Comparison of ENCODE assay signal across 1 cellular context in the genomic region with DNA sequence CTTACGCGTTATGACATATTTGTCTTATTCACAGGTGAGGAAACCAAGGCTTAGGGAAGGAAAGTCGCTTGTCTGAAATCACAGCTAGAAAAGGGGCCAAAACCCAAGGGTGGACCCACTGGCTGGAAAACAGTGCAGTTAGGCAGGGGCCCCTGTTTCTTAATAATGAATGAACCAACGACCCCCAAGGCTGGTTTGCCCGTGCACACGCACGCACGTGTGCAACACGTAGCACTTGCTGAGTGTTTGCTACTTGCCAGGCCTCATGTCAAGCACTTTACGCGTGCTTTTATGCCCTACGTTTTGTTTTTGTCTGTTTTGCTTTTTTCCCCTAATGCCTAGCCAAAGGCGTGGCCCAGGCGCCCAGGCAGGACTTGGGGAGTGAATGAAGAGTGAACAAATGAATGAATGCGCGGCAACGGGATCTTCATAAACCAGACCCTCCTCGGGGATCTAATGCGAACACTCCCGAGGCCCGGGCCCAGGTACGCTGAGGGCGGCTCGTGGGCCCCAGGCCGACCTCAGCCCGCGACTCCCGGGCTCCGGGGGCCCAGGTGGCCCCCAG.
A peak's percentile ranks its signal among the peaks of the same experiment; 100 is the strongest.
TF ChIP-seq lines count a peak whose summit lies in the region.

No MANE protein-coding gene starts in this region.

TF ChIP-seq in K562, 482 proteins besides CTCF, POLR2A, EP300 and RAD21 (continued from another document and continues in another):
- TF ChIP-seq, protein P1, sequence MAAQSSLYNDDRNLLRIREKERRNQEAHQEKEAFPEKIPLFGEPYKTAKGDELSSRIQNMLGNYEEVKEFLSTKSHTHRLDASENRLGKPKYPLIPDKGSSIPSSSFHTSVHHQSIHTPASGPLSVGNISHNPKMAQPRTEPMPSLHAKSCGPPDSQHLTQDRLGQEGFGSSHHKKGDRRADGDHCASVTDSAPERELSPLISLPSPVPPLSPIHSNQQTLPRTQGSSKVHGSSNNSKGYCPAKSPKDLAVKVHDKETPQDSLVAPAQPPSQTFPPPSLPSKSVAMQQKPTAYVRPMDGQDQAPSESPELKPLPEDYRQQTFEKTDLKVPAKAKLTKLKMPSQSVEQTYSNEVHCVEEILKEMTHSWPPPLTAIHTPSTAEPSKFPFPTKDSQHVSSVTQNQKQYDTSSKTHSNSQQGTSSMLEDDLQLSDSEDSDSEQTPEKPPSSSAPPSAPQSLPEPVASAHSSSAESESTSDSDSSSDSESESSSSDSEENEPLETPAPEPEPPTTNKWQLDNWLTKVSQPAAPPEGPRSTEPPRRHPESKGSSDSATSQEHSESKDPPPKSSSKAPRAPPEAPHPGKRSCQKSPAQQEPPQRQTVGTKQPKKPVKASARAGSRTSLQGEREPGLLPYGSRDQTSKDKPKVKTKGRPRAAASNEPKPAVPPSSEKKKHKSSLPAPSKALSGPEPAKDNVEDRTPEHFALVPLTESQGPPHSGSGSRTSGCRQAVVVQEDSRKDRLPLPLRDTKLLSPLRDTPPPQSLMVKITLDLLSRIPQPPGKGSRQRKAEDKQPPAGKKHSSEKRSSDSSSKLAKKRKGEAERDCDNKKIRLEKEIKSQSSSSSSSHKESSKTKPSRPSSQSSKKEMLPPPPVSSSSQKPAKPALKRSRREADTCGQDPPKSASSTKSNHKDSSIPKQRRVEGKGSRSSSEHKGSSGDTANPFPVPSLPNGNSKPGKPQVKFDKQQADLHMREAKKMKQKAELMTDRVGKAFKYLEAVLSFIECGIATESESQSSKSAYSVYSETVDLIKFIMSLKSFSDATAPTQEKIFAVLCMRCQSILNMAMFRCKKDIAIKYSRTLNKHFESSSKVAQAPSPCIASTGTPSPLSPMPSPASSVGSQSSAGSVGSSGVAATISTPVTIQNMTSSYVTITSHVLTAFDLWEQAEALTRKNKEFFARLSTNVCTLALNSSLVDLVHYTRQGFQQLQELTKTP (IDR thresholded peaks at IDR 0.05; ENCODE audit: low read depth in 1 of 2, partially characterized antibody in 2 of 2) = no peak
- TF ChIP-seq, protein P2, sequence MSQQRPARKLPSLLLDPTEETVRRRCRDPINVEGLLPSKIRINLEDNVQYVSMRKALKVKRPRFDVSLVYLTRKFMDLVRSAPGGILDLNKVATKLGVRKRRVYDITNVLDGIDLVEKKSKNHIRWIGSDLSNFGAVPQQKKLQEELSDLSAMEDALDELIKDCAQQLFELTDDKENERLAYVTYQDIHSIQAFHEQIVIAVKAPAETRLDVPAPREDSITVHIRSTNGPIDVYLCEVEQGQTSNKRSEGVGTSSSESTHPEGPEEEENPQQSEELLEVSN (IDR thresholded peaks at IDR 0.05; ENCODE audit: borderline replicate concordance in 1 of 2, extremely low read depth in 1 of 2, insufficient read depth in 1 of 2, insufficient read length in 1 of 2, low read depth in 1 of 2, low read length in 1 of 2, poor library complexity in 1 of 2, severe bottlenecking in 1 of 2) = no peak
- TF ChIP-seq PTBP1 (IDR thresholded peaks at IDR 0.05; ENCODE audit: low read depth, low read length) = no peak
- TF ChIP-seq, protein P3, sequence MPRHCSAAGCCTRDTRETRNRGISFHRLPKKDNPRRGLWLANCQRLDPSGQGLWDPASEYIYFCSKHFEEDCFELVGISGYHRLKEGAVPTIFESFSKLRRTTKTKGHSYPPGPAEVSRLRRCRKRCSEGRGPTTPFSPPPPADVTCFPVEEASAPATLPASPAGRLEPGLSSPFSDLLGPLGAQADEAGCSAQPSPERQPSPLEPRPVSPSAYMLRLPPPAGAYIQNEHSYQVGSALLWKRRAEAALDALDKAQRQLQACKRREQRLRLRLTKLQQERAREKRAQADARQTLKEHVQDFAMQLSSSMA (CRISPR knock-in tag; IDR thresholded peaks at IDR 0.05) = no peak
- TF ChIP-seq ZNF583 (CRISPR knock-in tag; IDR thresholded peaks at IDR 0.05) = no peak
- TF ChIP-seq, protein P4, sequence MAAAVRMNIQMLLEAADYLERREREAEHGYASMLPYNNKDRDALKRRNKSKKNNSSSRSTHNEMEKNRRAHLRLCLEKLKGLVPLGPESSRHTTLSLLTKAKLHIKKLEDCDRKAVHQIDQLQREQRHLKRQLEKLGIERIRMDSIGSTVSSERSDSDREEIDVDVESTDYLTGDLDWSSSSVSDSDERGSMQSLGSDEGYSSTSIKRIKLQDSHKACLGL (CRISPR knock-in tag; IDR thresholded peaks at IDR 0.05; ENCODE audit: borderline replicate concordance, poor library complexity, severe bottlenecking) = no peak
- TF ChIP-seq NR2C1 (IDR thresholded peaks at IDR 0.05) = no peak
- no peak for TF ChIP-seq NR2C1 (tag; IDR thresholded peaks at IDR 0.05)
- no peak for TF ChIP-seq RBM25 (IDR thresholded peaks at IDR 0.05; ENCODE audit: low read depth, low read length, severe bottlenecking)
- no peak for TF ChIP-seq HDAC2 (IDR thresholded peaks at IDR 0.05)
- TF ChIP-seq, protein P5, sequence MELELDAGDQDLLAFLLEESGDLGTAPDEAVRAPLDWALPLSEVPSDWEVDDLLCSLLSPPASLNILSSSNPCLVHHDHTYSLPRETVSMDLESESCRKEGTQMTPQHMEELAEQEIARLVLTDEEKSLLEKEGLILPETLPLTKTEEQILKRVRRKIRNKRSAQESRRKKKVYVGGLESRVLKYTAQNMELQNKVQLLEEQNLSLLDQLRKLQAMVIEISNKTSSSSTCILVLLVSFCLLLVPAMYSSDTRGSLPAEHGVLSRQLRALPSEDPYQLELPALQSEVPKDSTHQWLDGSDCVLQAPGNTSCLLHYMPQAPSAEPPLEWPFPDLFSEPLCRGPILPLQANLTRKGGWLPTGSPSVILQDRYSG (tag; conservative IDR thresholded peaks at IDR 0.05; ENCODE audit: low read depth) = no peak
- TF ChIP-seq TAL1 (IDR thresholded peaks at IDR 0.05) = no peak
- peak; percentile 98 for TF ChIP-seq ZNF24 (IDR thresholded peaks at IDR 0.05)
- TF ChIP-seq, protein P6, sequence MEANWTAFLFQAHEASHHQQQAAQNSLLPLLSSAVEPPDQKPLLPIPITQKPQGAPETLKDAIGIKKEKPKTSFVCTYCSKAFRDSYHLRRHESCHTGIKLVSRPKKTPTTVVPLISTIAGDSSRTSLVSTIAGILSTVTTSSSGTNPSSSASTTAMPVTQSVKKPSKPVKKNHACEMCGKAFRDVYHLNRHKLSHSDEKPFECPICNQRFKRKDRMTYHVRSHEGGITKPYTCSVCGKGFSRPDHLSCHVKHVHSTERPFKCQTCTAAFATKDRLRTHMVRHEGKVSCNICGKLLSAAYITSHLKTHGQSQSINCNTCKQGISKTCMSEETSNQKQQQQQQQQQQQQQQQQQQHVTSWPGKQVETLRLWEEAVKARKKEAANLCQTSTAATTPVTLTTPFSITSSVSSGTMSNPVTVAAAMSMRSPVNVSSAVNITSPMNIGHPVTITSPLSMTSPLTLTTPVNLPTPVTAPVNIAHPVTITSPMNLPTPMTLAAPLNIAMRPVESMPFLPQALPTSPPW (CRISPR knock-in tag; IDR thresholded peaks at IDR 0.05) = no peak
- TF ChIP-seq, protein P7, sequence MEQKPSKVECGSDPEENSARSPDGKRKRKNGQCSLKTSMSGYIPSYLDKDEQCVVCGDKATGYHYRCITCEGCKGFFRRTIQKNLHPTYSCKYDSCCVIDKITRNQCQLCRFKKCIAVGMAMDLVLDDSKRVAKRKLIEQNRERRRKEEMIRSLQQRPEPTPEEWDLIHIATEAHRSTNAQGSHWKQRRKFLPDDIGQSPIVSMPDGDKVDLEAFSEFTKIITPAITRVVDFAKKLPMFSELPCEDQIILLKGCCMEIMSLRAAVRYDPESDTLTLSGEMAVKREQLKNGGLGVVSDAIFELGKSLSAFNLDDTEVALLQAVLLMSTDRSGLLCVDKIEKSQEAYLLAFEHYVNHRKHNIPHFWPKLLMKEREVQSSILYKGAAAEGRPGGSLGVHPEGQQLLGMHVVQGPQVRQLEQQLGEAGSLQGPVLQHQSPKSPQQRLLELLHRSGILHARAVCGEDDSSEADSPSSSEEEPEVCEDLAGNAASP (IDR thresholded peaks at IDR 0.05) = no peak
- no peak for TF ChIP-seq SIX5 (IDR thresholded peaks at IDR 0.05; ENCODE audit: borderline replicate concordance in 1 of 2, insufficient read depth in 1 of 2, low read depth in 1 of 2, low read length in 2 of 2)
- TF ChIP-seq, protein P8, sequence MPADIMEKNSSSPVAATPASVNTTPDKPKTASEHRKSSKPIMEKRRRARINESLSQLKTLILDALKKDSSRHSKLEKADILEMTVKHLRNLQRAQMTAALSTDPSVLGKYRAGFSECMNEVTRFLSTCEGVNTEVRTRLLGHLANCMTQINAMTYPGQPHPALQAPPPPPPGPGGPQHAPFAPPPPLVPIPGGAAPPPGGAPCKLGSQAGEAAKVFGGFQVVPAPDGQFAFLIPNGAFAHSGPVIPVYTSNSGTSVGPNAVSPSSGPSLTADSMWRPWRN (IDR thresholded peaks at IDR 0.05; ENCODE audit: low read depth) = no peak
- TF ChIP-seq CBX5 (IDR thresholded peaks at IDR 0.05; ENCODE audit: borderline replicate concordance, low read depth) = no peak
- no peak for TF ChIP-seq KDM5B (IDR thresholded peaks at IDR 0.05; ENCODE audit: insufficient replicate concordance, low read depth, low read length)
- no peak for TF ChIP-seq SETDB1 (IDR thresholded peaks at IDR 0.05; ENCODE audit: low read length)
- TF ChIP-seq, protein P9, sequence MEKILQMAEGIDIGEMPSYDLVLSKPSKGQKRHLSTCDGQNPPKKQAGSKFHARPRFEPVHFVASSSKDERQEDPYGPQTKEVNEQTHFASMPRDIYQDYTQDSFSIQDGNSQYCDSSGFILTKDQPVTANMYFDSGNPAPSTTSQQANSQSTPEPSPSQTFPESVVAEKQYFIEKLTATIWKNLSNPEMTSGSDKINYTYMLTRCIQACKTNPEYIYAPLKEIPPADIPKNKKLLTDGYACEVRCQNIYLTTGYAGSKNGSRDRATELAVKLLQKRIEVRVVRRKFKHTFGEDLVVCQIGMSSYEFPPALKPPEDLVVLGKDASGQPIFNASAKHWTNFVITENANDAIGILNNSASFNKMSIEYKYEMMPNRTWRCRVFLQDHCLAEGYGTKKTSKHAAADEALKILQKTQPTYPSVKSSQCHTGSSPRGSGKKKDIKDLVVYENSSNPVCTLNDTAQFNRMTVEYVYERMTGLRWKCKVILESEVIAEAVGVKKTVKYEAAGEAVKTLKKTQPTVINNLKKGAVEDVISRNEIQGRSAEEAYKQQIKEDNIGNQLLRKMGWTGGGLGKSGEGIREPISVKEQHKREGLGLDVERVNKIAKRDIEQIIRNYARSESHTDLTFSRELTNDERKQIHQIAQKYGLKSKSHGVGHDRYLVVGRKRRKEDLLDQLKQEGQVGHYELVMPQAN (IDR thresholded peaks at IDR 0.05; ENCODE audit: borderline replicate concordance) = 0 out of 2 replicates have a peak, but pooled peaks have one; percentile 26
- TF ChIP-seq GTF2F1 (IDR thresholded peaks at IDR 0.05; ENCODE audit: low read depth, low read length) = no peak
- TF ChIP-seq CAMTA2 (CRISPR knock-in tag; conservative IDR thresholded peaks at IDR 0.05) = no peak
- no peak for TF ChIP-seq ZNF134 (CRISPR knock-in tag; conservative IDR thresholded peaks at IDR 0.05)
- TF ChIP-seq EWSR1 (IDR thresholded peaks at IDR 0.05; ENCODE audit: borderline replicate concordance, low read depth, partially characterized antibody) = no peak
- TF ChIP-seq SMARCC2 (IDR thresholded peaks at IDR 0.05; ENCODE audit: low read depth) = no peak
- no peak for TF ChIP-seq ZNF785 (CRISPR knock-in tag; IDR thresholded peaks at IDR 0.05)
- TF ChIP-seq, protein P10, sequence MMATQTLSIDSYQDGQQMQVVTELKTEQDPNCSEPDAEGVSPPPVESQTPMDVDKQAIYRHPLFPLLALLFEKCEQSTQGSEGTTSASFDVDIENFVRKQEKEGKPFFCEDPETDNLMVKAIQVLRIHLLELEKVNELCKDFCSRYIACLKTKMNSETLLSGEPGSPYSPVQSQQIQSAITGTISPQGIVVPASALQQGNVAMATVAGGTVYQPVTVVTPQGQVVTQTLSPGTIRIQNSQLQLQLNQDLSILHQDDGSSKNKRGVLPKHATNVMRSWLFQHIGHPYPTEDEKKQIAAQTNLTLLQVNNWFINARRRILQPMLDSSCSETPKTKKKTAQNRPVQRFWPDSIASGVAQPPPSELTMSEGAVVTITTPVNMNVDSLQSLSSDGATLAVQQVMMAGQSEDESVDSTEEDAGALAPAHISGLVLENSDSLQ (IDR thresholded peaks at IDR 0.05) = no peak
- no peak for TF ChIP-seq TCF7 (IDR thresholded peaks at IDR 0.05; ENCODE audit: borderline replicate concordance)
- TF ChIP-seq BRCA1 (IDR thresholded peaks at IDR 0.05) = no peak
- no peak for TF ChIP-seq BRCA1 (CRISPR knock-in tag; IDR thresholded peaks at IDR 0.05)
- no peak for TF ChIP-seq SNIP1 (IDR thresholded peaks at IDR 0.05; ENCODE audit: low read depth)
- no peak for TF ChIP-seq XRCC3 (IDR thresholded peaks at IDR 0.05)
- peak; percentile 60; the same call in 1 of the 2 replicates for TF ChIP-seq ZNF232 (CRISPR knock-in tag; IDR thresholded peaks at IDR 0.05)
- TF ChIP-seq, protein P11, sequence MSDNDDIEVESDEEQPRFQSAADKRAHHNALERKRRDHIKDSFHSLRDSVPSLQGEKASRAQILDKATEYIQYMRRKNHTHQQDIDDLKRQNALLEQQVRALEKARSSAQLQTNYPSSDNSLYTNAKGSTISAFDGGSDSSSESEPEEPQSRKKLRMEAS (CRISPR knock-in tag; IDR thresholded peaks at IDR 0.05) = peak; percentile 56; the same call in 1 of the 2 replicates
- peak; percentile 71 for TF ChIP-seq PHF20 (IDR thresholded peaks at IDR 0.05; ENCODE audit: partially characterized antibody)
- no peak for TF ChIP-seq JUN (IDR thresholded peaks at IDR 0.05; ENCODE audit: borderline replicate concordance, low read depth, low read length)
- TF ChIP-seq JUN (CRISPR knock-in tag; IDR thresholded peaks at IDR 0.05; ENCODE audit: borderline replicate concordance) = no peak
- TF ChIP-seq, protein P12, sequence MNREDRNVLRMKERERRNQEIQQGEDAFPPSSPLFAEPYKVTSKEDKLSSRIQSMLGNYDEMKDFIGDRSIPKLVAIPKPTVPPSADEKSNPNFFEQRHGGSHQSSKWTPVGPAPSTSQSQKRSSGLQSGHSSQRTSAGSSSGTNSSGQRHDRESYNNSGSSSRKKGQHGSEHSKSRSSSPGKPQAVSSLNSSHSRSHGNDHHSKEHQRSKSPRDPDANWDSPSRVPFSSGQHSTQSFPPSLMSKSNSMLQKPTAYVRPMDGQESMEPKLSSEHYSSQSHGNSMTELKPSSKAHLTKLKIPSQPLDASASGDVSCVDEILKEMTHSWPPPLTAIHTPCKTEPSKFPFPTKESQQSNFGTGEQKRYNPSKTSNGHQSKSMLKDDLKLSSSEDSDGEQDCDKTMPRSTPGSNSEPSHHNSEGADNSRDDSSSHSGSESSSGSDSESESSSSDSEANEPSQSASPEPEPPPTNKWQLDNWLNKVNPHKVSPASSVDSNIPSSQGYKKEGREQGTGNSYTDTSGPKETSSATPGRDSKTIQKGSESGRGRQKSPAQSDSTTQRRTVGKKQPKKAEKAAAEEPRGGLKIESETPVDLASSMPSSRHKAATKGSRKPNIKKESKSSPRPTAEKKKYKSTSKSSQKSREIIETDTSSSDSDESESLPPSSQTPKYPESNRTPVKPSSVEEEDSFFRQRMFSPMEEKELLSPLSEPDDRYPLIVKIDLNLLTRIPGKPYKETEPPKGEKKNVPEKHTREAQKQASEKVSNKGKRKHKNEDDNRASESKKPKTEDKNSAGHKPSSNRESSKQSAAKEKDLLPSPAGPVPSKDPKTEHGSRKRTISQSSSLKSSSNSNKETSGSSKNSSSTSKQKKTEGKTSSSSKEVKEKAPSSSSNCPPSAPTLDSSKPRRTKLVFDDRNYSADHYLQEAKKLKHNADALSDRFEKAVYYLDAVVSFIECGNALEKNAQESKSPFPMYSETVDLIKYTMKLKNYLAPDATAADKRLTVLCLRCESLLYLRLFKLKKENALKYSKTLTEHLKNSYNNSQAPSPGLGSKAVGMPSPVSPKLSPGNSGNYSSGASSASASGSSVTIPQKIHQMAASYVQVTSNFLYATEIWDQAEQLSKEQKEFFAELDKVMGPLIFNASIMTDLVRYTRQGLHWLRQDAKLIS (CRISPR knock-in tag; IDR thresholded peaks at IDR 0.05) = 0 out of 2 replicates have a peak, but pooled peaks have one; percentile 11
- TF ChIP-seq CXXC5 (CRISPR knock-in tag; IDR thresholded peaks at IDR 0.05) = no peak
- no peak for TF ChIP-seq ELF1 (tag; IDR thresholded peaks at IDR 0.05)
- no peak for TF ChIP-seq CCAR2 (IDR thresholded peaks at IDR 0.05; ENCODE audit: low read depth, low read length)
- TF ChIP-seq GATAD2A (IDR thresholded peaks at IDR 0.05) = 0 out of 2 replicates have a peak, but pooled peaks have one; percentile 49
